ENCODE assay signal across 1 cellular context in genomic region chr13:71517004-71517403, GRCh38.
TF ChIP-seq lines count a peak whose summit lies in the region.

No MANE protein-coding gene starts in this region.

TF ChIP-seq in HEK293, 187 proteins besides CTCF, POLR2A, EP300 and RAD21 (continued from another document):
- TF ChIP-seq HIC1 (tag by site-specific recombination; IDR thresholded peaks at IDR 0.05), result peak; percentile 43; the same call in 1 of the 2 replicates
- 0 out of 2 replicates have a peak, but pooled peaks have one; percentile 47 for TF ChIP-seq ZNF843 (tag by site-specific recombination; IDR thresholded peaks at IDR 0.05)
- TF ChIP-seq BCL6B (tag by site-specific recombination; IDR thresholded peaks at IDR 0.05), result 0 out of 2 replicates have a peak, but pooled peaks have one; percentile 34
- TF ChIP-seq OSR2 (tag by site-specific recombination; IDR thresholded peaks at IDR 0.05), result peak; percentile 41; the same call in 1 of the 2 replicates
- TF ChIP-seq FEZF1 (tag by site-specific recombination; IDR thresholded peaks at IDR 0.05), result no peak
- no peak for TF ChIP-seq ZNF600 (tag by site-specific recombination; IDR thresholded peaks at IDR 0.05)
